ENCODE assay signal across 2 cellular contexts in genomic region chr7:133491846-133492652, GRCh38.
TF ChIP-seq lines count a peak whose summit lies in the region.

No MANE protein-coding gene starts in this region.

TF ChIP-seq in IMR-90, 13 proteins besides CTCF, POLR2A, EP300 and RAD21 (continued from another document):
- TF ChIP-seq ELK1 (IDR thresholded peaks at IDR 0.05; ENCODE audit: borderline replicate concordance, low read depth, low read length), result no peak
- TF ChIP-seq RFX5 (IDR thresholded peaks at IDR 0.05; ENCODE audit: low read depth, low read length), result no peak
- TF ChIP-seq MAFK (IDR thresholded peaks at IDR 0.05; ENCODE audit: low read depth, low read length), result no peak
- TF ChIP-seq MXI1 (IDR thresholded peaks at IDR 0.05; ENCODE audit: borderline replicate concordance, low read depth, low read length), result no peak
- no peak for TF ChIP-seq FOS (IDR thresholded peaks at IDR 0.05; ENCODE audit: low read depth, low read length)
- TF ChIP-seq SMC3 (IDR thresholded peaks at IDR 0.05; ENCODE audit: low read depth, low read length), result no peak
- no peak for TF ChIP-seq CEBPB (IDR thresholded peaks at IDR 0.05; ENCODE audit: low read depth, low read length)
- TF ChIP-seq BHLHE40 (IDR thresholded peaks at IDR 0.05; ENCODE audit: low read depth, low read length), result no peak
- TF ChIP-seq RCOR1 (IDR thresholded peaks at IDR 0.05; ENCODE audit: insufficient replicate concordance, low read length), result no peak
- TF ChIP-seq CHD1 (IDR thresholded peaks at IDR 0.05; ENCODE audit: low read depth, low read length), result no peak
- TF ChIP-seq NFE2L2 (IDR thresholded peaks at IDR 0.05; ENCODE audit: low read depth, low read length), result no peak

TF ChIP-seq in GM12891, 5 proteins besides CTCF, POLR2A, EP300 and RAD21 (continued from another document):
- TF ChIP-seq POLR2AphosphoS5 (IDR thresholded peaks at IDR 0.05; ENCODE audit: low read depth, low read length), result no peak
- TF ChIP-seq TAF1 (IDR thresholded peaks at IDR 0.05; ENCODE audit: low read depth, low read length), result no peak
- no peak for TF ChIP-seq SPI1 (IDR thresholded peaks at IDR 0.05; ENCODE audit: low read depth, low read length)
- no peak for TF ChIP-seq POU2F2 (IDR thresholded peaks at IDR 0.05; ENCODE audit: low read depth, low read length)
TF ChIP-seq in GM12891: peak in this region for 0.
